ENCODE assay signal across 24 cellular contexts in the genomic region with DNA sequence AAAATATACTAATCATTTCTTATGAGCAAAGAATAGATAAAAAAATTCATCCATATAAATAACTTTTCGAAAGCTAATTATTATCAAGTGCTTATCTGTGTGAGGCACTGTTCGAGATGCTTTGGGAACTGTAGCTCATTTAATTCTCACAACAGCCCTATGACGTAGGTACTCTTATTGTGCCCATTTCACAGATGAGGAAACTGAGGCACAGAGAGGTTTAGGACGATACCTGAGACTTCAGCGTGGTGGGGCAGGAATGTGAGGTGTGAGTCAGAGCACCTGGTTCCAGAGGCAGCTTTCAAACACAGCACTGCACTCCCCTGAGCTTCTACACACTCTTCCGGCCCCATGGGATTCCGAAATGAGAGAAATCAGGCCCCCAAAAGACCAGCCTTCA.
"Had no signal": no experiment of that assay in that cellular context is flagged by ENCODE, and none has a peak within 500 bp of the region (broad histone marks: within the 10 kb centered on the region; RNA-seq: fewer than 3 reads in every experiment).

No MANE protein-coding gene starts in this region.

- H3K4me1 Mint-ChIP-seq: mesothelial cell of epicardium had no signal

- H3K27ac ChIP-seq: coronary artery, dorsolateral prefrontal cortex, esophagus squamous epithelium, gastrocnemius medialis, heart right ventricle, left lung, lower lobe of right lung had no signal

- DNase-seq: dermis blood vessel endothelial cell; dorsolateral prefrontal cortex; effector CD4-positive, alpha-beta T cell; effector memory CD4-positive, alpha-beta T cell; esophagus squamous epithelium; foreskin fibroblast; foreskin melanocyte; gastrocnemius medialis; glutamatergic neuron; head of caudate nucleus; heart right ventricle; hippocampal formation; left cardiac atrium; left lung; left ventricle myocardium superior; lower lobe of right lung; mesenchymal stem cell; mucosa of descending colon had no signal

- ATAC-seq: gastrocnemius medialis, heart right ventricle, left cardiac atrium, left lung, left ventricle myocardium superior, lower lobe of right lung, mucosa of descending colon had no signal

- H3K36me3 Mint-ChIP-seq: mesothelial cell of epicardium had no signal

- H3K36me3 ChIP-seq: esophagus squamous epithelium, gastrocnemius medialis, heart right ventricle, left lung, lower lobe of right lung had no signal

- H3K4me1 ChIP-seq: esophagus squamous epithelium, heart right ventricle, left lung, lower lobe of right lung had no signal

- H3K27me3 ChIP-seq: dorsolateral prefrontal cortex, esophagus squamous epithelium, gastrocnemius medialis, heart right ventricle, left lung had no signal

- H3K27ac Mint-ChIP-seq: mesothelial cell of epicardium had no signal

- FAIRE-seq: colon, endothelial cell of umbilical vein, islet of Langerhans, keratinocyte had no signal

- H3K4me3 Mint-ChIP-seq: mesothelial cell of epicardium had no signal

- H3K9me3 Mint-ChIP-seq: mesothelial cell of epicardium had no signal

- H3K4me3 ChIP-seq: coronary artery, dorsolateral prefrontal cortex, esophagus squamous epithelium, gastrocnemius medialis, heart right ventricle, left lung, lower lobe of right lung, mucosa of descending colon had no signal

- H3K9me3 ChIP-seq: esophagus squamous epithelium, gastrocnemius medialis, heart right ventricle, left lung, lower lobe of right lung, mucosa of descending colon had no signal
